In genomic region chr12:54368709-54369596, GRCh38 we compare ENCODE assay signal across 8 cellular contexts. TPM values are rescaled to one million over a fixed set of nuclear protein-coding genes. Genes with fewer than 3 reads are reported as not detected.
DNase-seq lines count a peak whose midpoint lies in the region; ATAC-seq and TF ChIP-seq lines count a peak whose summit lies in the region.

No MANE protein-coding gene starts in this region.

- peak; percentile 41 for ATAC-seq in GM18870 (IDR thresholded peaks at IDR 0.05; ENCODE audit: unreplicated experiment)
- peak; percentile 73 for ATAC-seq in HG03432 (IDR thresholded peaks at IDR 0.05; ENCODE audit: unreplicated experiment)

- CTCF ChIA-PET in activated CD4-positive, alpha-beta T cell treated with anti-CD3 and anti-CD28 coated beads, Interleukin-2, amount 10 ng/mL, durations not matched to agents 7 days and 5 days (lab: Charles Lee), result interaction anchor here (0.5 to 2.8 kb wide), 21 partner anchors 11 to 1880 kb away, joined by 3 to 25 read pairs (median 4); partner anchors contain the start of genes COPZ1 and ZNF385A

- DNase-seq in AG08395 (ENCODE audit: low spot score), result peak; percentile 80
- DNase-seq in NCI-H526 (lab: John Stamatoyannopoulos, UW), result peak; percentile 79 to 95
- peak; percentile 93 for DNase-seq in activated CD4-positive, alpha-beta T cell treated with anti-CD3 and anti-CD28 coated beads, Interleukin-2, amount 10 ng/mL, durations not matched to agents 7 days and 5 days
- DNase-seq in lower leg skin (ENCODE audit: low spot score in 2 of 2), result peak; percentile 90 to 99
- peak; percentile 84 to 90 for DNase-seq in stimulated activated CD4-positive, alpha-beta T cell treated with anti-CD3 and anti-CD28 coated beads, Interleukin-4, amount 100 ng/mL, for 4 hours

- TF ChIP-seq POLR2A in lower leg skin (IDR thresholded peaks at IDR 0.05), result no peak

- H3K4me1 Mint-ChIP-seq in activated CD4-positive, alpha-beta T cell treated with anti-CD3 and anti-CD28 coated beads, Interleukin-2, amount 10 ng/mL, durations not matched to agents 7 days and 5 days, result peaks cover 50% of the 10 kb centered on the region
- peaks cover 80% of the 10 kb centered on the region for H3K4me1 Mint-ChIP-seq in dendritic cell treated with granulocyte-macrophage colony-stimulating factor and Interleukin-4, amounts not matched to agents 40 ng/mL and 50 ng/mL, for 4 days (ENCODE audit: low read depth)

- H3K4me3 Mint-ChIP-seq in activated CD4-positive, alpha-beta T cell treated with anti-CD3 and anti-CD28 coated beads, Interleukin-2, amount 10 ng/mL, durations not matched to agents 7 days and 5 days, result no peak overlapping the region
- H3K4me3 Mint-ChIP-seq in dendritic cell treated with granulocyte-macrophage colony-stimulating factor and Interleukin-4, amounts not matched to agents 40 ng/mL and 50 ng/mL, for 4 days, result peak overlapping the region; percentile 18

- POLR2A ChIA-PET in activated CD4-positive, alpha-beta T cell treated with anti-CD3 and anti-CD28 coated beads, Interleukin-2, amount 10 ng/mL, durations not matched to agents 7 days and 5 days (lab: Charles Lee), result no interaction called here

- peak in 1 of 3 donors; percentile 69 for TF ChIP-seq CTCF in lower leg skin (IDR thresholded peaks at IDR 0.05)

- 25% methylated on average over 40 of the region's 40 CpGs for WGBS in lower leg skin, 2 donors

- no peaks in the 10 kb centered on the region for H3K9me3 Mint-ChIP-seq in activated CD4-positive, alpha-beta T cell treated with anti-CD3 and anti-CD28 coated beads, Interleukin-2, amount 10 ng/mL, durations not matched to agents 7 days and 5 days
- H3K9me3 Mint-ChIP-seq in dendritic cell treated with granulocyte-macrophage colony-stimulating factor and Interleukin-4, amounts not matched to agents 40 ng/mL and 50 ng/mL, for 4 days, result no peaks in the 10 kb centered on the region

- intact Hi-C loops in dendritic cell treated with granulocyte-macrophage colony-stimulating factor and Interleukin-4, amounts not matched to agents 40 ng/mL and 50 ng/mL, for 4 days (cut with micrococcal nuclease), result loop anchor here (2.0 to 5.0 kb wide), 3 partner anchors 32 to 74 kb away; partner anchors contain the start of gene COPZ1
- intact Hi-C loops in lower leg skin (cut with DNase I; ENCODE audit: low total_unique reads), result no loop called here

- H3K27me3 Mint-ChIP-seq in activated CD4-positive, alpha-beta T cell treated with anti-CD3 and anti-CD28 coated beads, Interleukin-2, amount 10 ng/mL, durations not matched to agents 7 days and 5 days, result peaks cover 9% of the 10 kb centered on the region
- no peaks in the 10 kb centered on the region for H3K27me3 Mint-ChIP-seq in dendritic cell treated with granulocyte-macrophage colony-stimulating factor and Interleukin-4, amounts not matched to agents 40 ng/mL and 50 ng/mL, for 4 days

- H3K27ac Mint-ChIP-seq in activated CD4-positive, alpha-beta T cell treated with anti-CD3 and anti-CD28 coated beads, Interleukin-2, amount 10 ng/mL, durations not matched to agents 7 days and 5 days, result peak overlapping the region; percentile 46
- peak overlapping the region; percentile 58 for H3K27ac Mint-ChIP-seq in dendritic cell treated with granulocyte-macrophage colony-stimulating factor and Interleukin-4, amounts not matched to agents 40 ng/mL and 50 ng/mL, for 4 days

- no peaks in the 10 kb centered on the region for H3K36me3 Mint-ChIP-seq in activated CD4-positive, alpha-beta T cell treated with anti-CD3 and anti-CD28 coated beads, Interleukin-2, amount 10 ng/mL, durations not matched to agents 7 days and 5 days (ENCODE audit: low read depth)
- H3K36me3 Mint-ChIP-seq in dendritic cell treated with granulocyte-macrophage colony-stimulating factor and Interleukin-4, amounts not matched to agents 40 ng/mL and 50 ng/mL, for 4 days (ENCODE audit: low read depth), result peaks cover 52% of the 10 kb centered on the region

- H3K4me3 ChIP-seq in lower leg skin (ENCODE audit: low read depth, poor library complexity, severe bottlenecking), result no peak overlapping the region

RNA-seq across cellular contexts. Expression of gene GPR84, which starts 4.7 kb away (rescaled TPM):
- under 1 TPM; 0.15 to 0.33 TPM for total RNA-seq in activated CD4-positive, alpha-beta T cell treated with anti-CD3 and anti-CD28 coated beads, Interleukin-2, amount 10 ng/mL, durations not matched to agents 7 days and 5 days
- under 1 TPM in 1 of 4 donors, not detected in 3; 0.42 TPM for total RNA-seq in lower leg skin

RNA-seq across cellular contexts. Expression of gene ZNF385A, which starts 15.6 kb away (rescaled TPM):
- total RNA-seq in activated CD4-positive, alpha-beta T cell treated with anti-CD3 and anti-CD28 coated beads, Interleukin-2, amount 10 ng/mL, durations not matched to agents 7 days and 5 days, result 1 to 10 TPM in 1 of 2 experiments, under 1 TPM in 1; 0.48 to 1.3 TPM
- 100 to 1,000 TPM in 3 of 4 donors, 10 to 100 TPM in 1; 89.0 to 183 (median 146) TPM for total RNA-seq in lower leg skin

RNA-seq across cellular contexts. Expression of gene COPZ1, which starts 44.0 kb away (rescaled TPM):
- total RNA-seq in activated CD4-positive, alpha-beta T cell treated with anti-CD3 and anti-CD28 coated beads, Interleukin-2, amount 10 ng/mL, durations not matched to agents 7 days and 5 days, result 100 to 1,000 TPM; 113 to 124 TPM
- total RNA-seq in lower leg skin, result 10 to 100 TPM; 55.6 to 86.5 (median 69.4) TPM

RNA-seq across cellular contexts. Expression of gene ITGA5, which starts 50.1 kb away (rescaled TPM):
- total RNA-seq in activated CD4-positive, alpha-beta T cell treated with anti-CD3 and anti-CD28 coated beads, Interleukin-2, amount 10 ng/mL, durations not matched to agents 7 days and 5 days, result 10 to 100 TPM; 83.5 to 88.7 TPM
- total RNA-seq in lower leg skin, result 10 to 100 TPM; 21.2 to 75.9 (median 29.4) TPM

Comparison
In these comparisons a context has a peak if more than half of its experiments do, and no peak if none do; other contexts are left out.
1. RNA of gene ZNF385A, which starts 15.6 kb away (total RNA-seq): 89.0 to 183 TPM in lower leg skin; 0.48 to 1.3 TPM in activated CD4-positive, alpha-beta T cell treated with anti-CD3 and anti-CD28 coated beads, Interleukin-2, amount 10 ng/mL, durations not matched to agents 7 days and 5 days; every median in the first group is over 10 times any median in the second.
2. Peak in every context shown above with its lines, with median percentiles within 50 percentile points of each other: DNase-seq.